ENCODE assay signal across 9 cellular contexts in genomic region chr20:5171074-5171789, GRCh38. TPM values are rescaled to one million over a fixed set of nuclear protein-coding genes. Genes with fewer than 3 reads are reported as not detected.
DNase-seq lines count a peak whose midpoint lies in the region; ATAC-seq, FAIRE-seq and TF ChIP-seq lines count a peak whose summit lies in the region.
"Had no signal": no experiment of that assay in that cellular context is flagged by ENCODE, and none has a peak within 500 bp of the region (broad histone marks: within the 10 kb centered on the region; RNA-seq: fewer than 3 reads in every experiment).

No MANE protein-coding gene starts in this region.

- H3K9me1 ChIP-seq in K562 (ENCODE audit: control insufficient read depth, insufficient read depth, low read length), result no peaks in the 10 kb centered on the region

- in situ Hi-C loops in K562 (cut with MboI), result no loop called here

- no peaks in the 10 kb centered on the region for H3K27me3 Mint-ChIP-seq in stimulated activated naive B cell treated with anti-CD40 and anti-IgM and Interleukin-4, amounts not matched to agents 10 μg/mL and 1 μg/mL and 100 μg/mL, for 72 hours

- peak overlapping the region; percentile 49; the same call in 1 of the 2 replicates for H3K4me2 ChIP-seq in K562 (ENCODE audit: insufficient read depth, low read length)

- no peak overlapping the region for H2AFZ ChIP-seq in K562 (ENCODE audit: low read depth, low read length)

- ATAC-seq in K562, result peak; percentile 32
- ATAC-seq in stimulated activated naive B cell treated with anti-CD40 and anti-IgM and Interleukin-4, amounts not matched to agents 10 μg/mL and 1 μg/mL and 100 μg/mL, for 72 hours (replicated peaks), result no peak
- ATAC-seq in GM21367 (IDR thresholded peaks at IDR 0.05; ENCODE audit: unreplicated experiment), result no peak
- no peak for ATAC-seq in HG03280 (IDR thresholded peaks at IDR 0.05; ENCODE audit: unreplicated experiment)
- ATAC-seq in GM21381 (IDR thresholded peaks at IDR 0.05; ENCODE audit: unreplicated experiment), result no peak
- ATAC-seq in HG03439 (IDR thresholded peaks at IDR 0.05; ENCODE audit: unreplicated experiment), result no peak

- 75% methylated on average over 14 of the region's 14 CpGs for WGBS in K562 (ENCODE audit: insufficient coverage, low coverage, missing lambda C conversion rate)

- FAIRE-seq in K562 (lab: Jason Lieb, UNC), result no peak
- FAIRE-seq in islet of Langerhans (lab: Jason Lieb, UNC), result peak; percentile 81

- H3K4me1 ChIP-seq in K562 (replicated peaks in 1 of 2; ENCODE audit: control insufficient read depth in 2 of 2, insufficient read depth in 2 of 2, low read length in 2 of 2), result peaks cover 0 to 16% of the 10 kb centered on the region in 2 experiments; a peak in 3 of 5 replicates

- H3K27ac ChIP-seq in K562 (ENCODE audit: extremely low read depth, low read depth, low read length), result no peak overlapping the region
- H3K27ac ChIP-seq: epithelial cell of prostate had no signal

- no peaks in the 10 kb centered on the region; the same call in 1 of the 3 replicates for H3K79me2 ChIP-seq in K562 (ENCODE audit: control insufficient read depth, insufficient read depth, low read length)

- peaks cover 59 to 63% of the 10 kb centered on the region in 2 donors for H3K4me1 Mint-ChIP-seq in stimulated activated naive B cell treated with anti-CD40 and anti-IgM and Interleukin-4, amounts not matched to agents 10 μg/mL and 1 μg/mL and 100 μg/mL, for 72 hours

- POLR2A ChIA-PET in K562 (lab: Yijun Ruan, JAX), result interaction anchor here (0.6 kb wide), 2 partner anchors 48 to 114 kb away, joined by 3 read pairs; no protein-coding TSS in a partner anchor

- H3K4me3 Mint-ChIP-seq in stimulated activated naive B cell treated with anti-CD40 and anti-IgM and Interleukin-4, amounts not matched to agents 10 μg/mL and 1 μg/mL and 100 μg/mL, for 72 hours, result no peak overlapping the region

- H3K36me3 Mint-ChIP-seq in stimulated activated naive B cell treated with anti-CD40 and anti-IgM and Interleukin-4, amounts not matched to agents 10 μg/mL and 1 μg/mL and 100 μg/mL, for 72 hours, result peaks cover 11 to 15% of the 10 kb centered on the region in 2 donors

- H3K9me3 Mint-ChIP-seq in stimulated activated naive B cell treated with anti-CD40 and anti-IgM and Interleukin-4, amounts not matched to agents 10 μg/mL and 1 μg/mL and 100 μg/mL, for 72 hours, result no peaks in the 10 kb centered on the region

- peak; percentile 89 for DNase-seq in NCI-H146 treated with DMSO at 0.1 percent for 48 hours (lab: John Stamatoyannopoulos, UW; ENCODE audit: unreplicated experiment)
- DNase-seq in K562 (ENCODE audit: extremely low read depth in 1 of 4, low spot score in 3 of 4), result no peak
- DNase-seq in stimulated activated naive B cell treated with anti-CD40 and anti-IgM and Interleukin-4, amounts not matched to agents 10 μg/mL and 1 μg/mL and 100 μg/mL, for 72 hours, result no peak

- no peak overlapping the region for H3K4me3 ChIP-seq in K562

- H3K27ac Mint-ChIP-seq in stimulated activated naive B cell treated with anti-CD40 and anti-IgM and Interleukin-4, amounts not matched to agents 10 μg/mL and 1 μg/mL and 100 μg/mL, for 72 hours, result peak overlapping the region; percentile 56

- no TSS peak for BruUV-seq in K562 (replicated peaks; lab: Mats Ljungman, UMichigan)

- H3K27me3 ChIP-seq in K562 (ENCODE audit: control insufficient read depth in 2 of 2, insufficient read depth in 2 of 2, low read length in 2 of 2), result no peaks in the 10 kb centered on the region

- TF ChIP-seq POLR2A in K562 (conservative IDR thresholded peaks at IDR 0.05), result no peak

- TF ChIP-seq RAD21 in K562 (CRISPR knock-in tag; conservative IDR thresholded peaks at IDR 0.05 in 1 of 2, IDR thresholded peaks at IDR 0.05 in 1 of 2), result no peak

- TF ChIP-seq CTCF in K562 (IDR thresholded peaks at IDR 0.05 in 2 of 3, conservative IDR thresholded peaks at IDR 0.05 in 1 of 3; ENCODE audit: insufficient read depth in 2 of 3, low read depth in 1 of 3, low read length in 3 of 3), result no peak

- TF ChIP-seq EP300 in K562 (IDR thresholded peaks at IDR 0.05; ENCODE audit: low read length), result no peak

- peaks cover 15% of the 10 kb centered on the region for H4K20me1 ChIP-seq in K562 (replicated peaks; ENCODE audit: control insufficient read depth, insufficient read depth, low read length)

- H3K9me3 ChIP-seq in K562 (replicated peaks; ENCODE audit: control insufficient read depth, insufficient read depth, low read depth, low read length), result no peaks in the 10 kb centered on the region

- CTCF ChIA-PET in K562 (lab: Yijun Ruan, JAX; ENCODE audit: low intra/inter-chr PET ratio), result no interaction called here

- peaks cover 6% of the 10 kb centered on the region; the same call in 2 of the 3 replicates for H3K36me3 ChIP-seq in K562 (ENCODE audit: control insufficient read depth, insufficient read depth, low read length)

- H3K9ac ChIP-seq in K562 (ENCODE audit: insufficient read depth in 1 of 2, low read depth in 2 of 2, low read length in 2 of 2), result no peak overlapping the region

- intact Hi-C loops in K562 (cut with micrococcal nuclease), result no loop called here

TF ChIP-seq in K562, 482 proteins besides CTCF, POLR2A, EP300 and RAD21 (continues in another document):
- no peak for TF ChIP-seq DPF2 (IDR thresholded peaks at IDR 0.05)

RNA-seq across cellular contexts. Expression of gene CDS2, which starts 44.4 kb away (rescaled TPM):
- 41.3 and 44.5 TPM in 2 replicates for total RNA-seq in K562 (2011; cell fraction: chromatin; rRNA removed; ENCODE audit: low replicate concordance)
- 19.3 and 21.8 TPM in 2 replicates for total RNA-seq in K562 (2011; cell fraction: nucleolus; rRNA removed)
- 30.9 and 45.0 TPM in 2 replicates for total RNA-seq in K562 (2011; cell fraction: nucleoplasm; rRNA removed)
- 6.2 and 6.4 TPM in 2 replicates for total RNA-seq in K562 (2014; rRNA removed)
- total RNA-seq in K562 (2014; rRNA removed; fragmentation: Illumina TruSeq; extraction: Trizol), result 13.6 and 15.5 TPM in 2 replicates
- 10.5 TPM in 2 replicates for total RNA-seq in K562 (2015; rRNA removed; fragmentation: Illumina TruSeq; extraction: Trizol)
- total RNA-seq in K562 (2021), result 20.3 and 21.8 TPM in 2 replicates
- polyA plus RNA-seq in K562 (2011; rRNA removed), result 46.4 and 57.7 TPM in 2 replicates
- 16.8 and 46.9 TPM in 2 replicates for polyA plus RNA-seq in K562 (2011; cell fraction: cytosol; rRNA removed)
- 36.9 and 101 TPM in 2 replicates for polyA plus RNA-seq in K562 (2011; cell fraction: nucleus; rRNA removed)
- 7.8 and 9.2 TPM in 2 replicates for polyA plus RNA-seq in K562 (2012)
- 15.5 and 19.0 TPM in 2 replicates for polyA plus RNA-seq in K562 (2014; fragmentation: Illumina TruSeq; extraction: Trizol)
- 10 to 100 TPM in 1 of 2 experiments, 1 to 10 TPM in 1; 8.7 to 12.2 TPM for polyA plus RNA-seq in K562 (2014; fragmentation: Nextera tagmentation; extraction: Ambion mirVana)
- 8.2 and 11.7 TPM in 2 replicates for polyA plus RNA-seq in K562 (2014; rRNA removed)
- 36.8 and 50.8 TPM in 2 replicates for polyA minus RNA-seq in K562 (2011; rRNA and poly(A)+ RNA removed)
- 8.2 and 9.3 TPM in 2 replicates for polyA minus RNA-seq in K562 (2011; cell fraction: cytosol; rRNA and poly(A)+ RNA removed)
- 7.0 and 17.4 TPM in 2 replicates for polyA minus RNA-seq in K562 (2011; cell fraction: nucleus; rRNA and poly(A)+ RNA removed)

RNA-seq across cellular contexts. Expression of gene PCNA, which starts 51.5 kb away (rescaled TPM):
- 32.9 and 36.9 TPM in 2 replicates for total RNA-seq in K562 (2011; cell fraction: chromatin; rRNA removed; ENCODE audit: low replicate concordance)
- total RNA-seq in K562 (2011; cell fraction: nucleolus; rRNA removed), result 46.0 and 52.1 TPM in 2 replicates
- total RNA-seq in K562 (2011; cell fraction: nucleoplasm; rRNA removed), result 33.4 and 36.0 TPM in 2 replicates
- total RNA-seq in K562 (2014; rRNA removed) (213 and 229 TPM in 2 replicates), K562 (2014; rRNA removed; fragmentation: Illumina TruSeq; extraction: Trizol) (291 and 319 TPM in 2 replicates), K562 (2015; rRNA removed; fragmentation: Illumina TruSeq; extraction: Trizol) (283 and 298 TPM in 2 replicates), K562 (2021) (227 and 251 TPM in 2 replicates)
- polyA plus RNA-seq in K562 (2011; rRNA removed) (298 and 318 TPM in 2 replicates), K562 (2014; fragmentation: Illumina TruSeq; extraction: Trizol) (254 and 287 TPM in 2 replicates), K562 (2014; fragmentation: Nextera tagmentation; extraction: Ambion mirVana) (100 to 1,000 TPM; 352 to 390 TPM), K562 (2014; rRNA removed) (286 and 294 TPM in 2 replicates)
- 450 and 565 TPM in 2 replicates for polyA plus RNA-seq in K562 (2011; cell fraction: cytosol; rRNA removed)
- polyA plus RNA-seq in K562 (2011; cell fraction: nucleus; rRNA removed), result 86.9 and 141 TPM in 2 replicates
- 224 and 242 TPM in 2 replicates for polyA plus RNA-seq in K562 (2012)
- 272 and 279 TPM in 2 replicates for polyA minus RNA-seq in K562 (2011; rRNA and poly(A)+ RNA removed)
- polyA minus RNA-seq in K562 (2011; cell fraction: cytosol; rRNA and poly(A)+ RNA removed), result 236 and 281 TPM in 2 replicates
- polyA minus RNA-seq in K562 (2011; cell fraction: nucleus; rRNA and poly(A)+ RNA removed), result 36.2 and 75.8 TPM in 2 replicates

RNA-seq across cellular contexts. Expression of gene TMEM230, which starts 58.4 kb away (rescaled TPM):
- 22.6 and 31.4 TPM in 2 replicates for total RNA-seq in K562 (2011; cell fraction: chromatin; rRNA removed; ENCODE audit: low replicate concordance)
- 19.6 and 20.3 TPM in 2 replicates for total RNA-seq in K562 (2011; cell fraction: nucleolus; rRNA removed)
- total RNA-seq in K562 (2011; cell fraction: nucleoplasm; rRNA removed), result 42.7 and 76.0 TPM in 2 replicates
- 73.4 and 76.2 TPM in 2 replicates for total RNA-seq in K562 (2014; rRNA removed)
- 62.3 and 68.0 TPM in 2 replicates for total RNA-seq in K562 (2014; rRNA removed; fragmentation: Illumina TruSeq; extraction: Trizol)
- 61.5 and 67.1 TPM in 2 replicates for total RNA-seq in K562 (2015; rRNA removed; fragmentation: Illumina TruSeq; extraction: Trizol)
- 50.7 and 53.8 TPM in 2 replicates for total RNA-seq in K562 (2021)
- 86.1 and 102 TPM in 2 replicates for polyA plus RNA-seq in K562 (2011; rRNA removed)
- polyA plus RNA-seq in K562 (2011; cell fraction: cytosol; rRNA removed), result 69.4 and 114 TPM in 2 replicates
- polyA plus RNA-seq in K562 (2011; cell fraction: nucleus; rRNA removed), result 32.8 and 53.9 TPM in 2 replicates
- polyA plus RNA-seq in K562 (2012), result 64.6 and 69.2 TPM in 2 replicates
- 80.3 and 82.7 TPM in 2 replicates for polyA plus RNA-seq in K562 (2014; fragmentation: Illumina TruSeq; extraction: Trizol)
- polyA plus RNA-seq in K562 (2014; fragmentation: Nextera tagmentation; extraction: Ambion mirVana), result 10 to 100 TPM; 21.8 to 30.7 TPM
- polyA plus RNA-seq in K562 (2014; rRNA removed), result 71.1 and 104 TPM in 2 replicates
- 34.2 and 44.7 TPM in 2 replicates for polyA minus RNA-seq in K562 (2011; rRNA and poly(A)+ RNA removed)
- polyA minus RNA-seq in K562 (2011; cell fraction: cytosol; rRNA and poly(A)+ RNA removed), result 22.7 and 31.1 TPM in 2 replicates
- polyA minus RNA-seq in K562 (2011; cell fraction: nucleus; rRNA and poly(A)+ RNA removed), result 7.5 and 15.0 TPM in 2 replicates
